Comparison of ENCODE assay signal across 22 cellular contexts in genomic region chr5:179309751-179310320, GRCh38. TPM values are rescaled to one million over a fixed set of nuclear protein-coding genes. Genes with fewer than 3 reads are reported as not detected.
A peak's percentile ranks its signal among the peaks of the same experiment; 100 is the strongest.
DNase-seq lines count a peak whose midpoint lies in the region; ATAC-seq and TF ChIP-seq lines count a peak whose summit lies in the region.
"Had no signal": no experiment of that assay in that cellular context is flagged by ENCODE, and none has a peak within 500 bp of the region (broad histone marks: within the 10 kb centered on the region; RNA-seq: fewer than 3 reads in every experiment).

No MANE protein-coding gene starts in this region.

- H3K27ac ChIP-seq in upper lobe of right lung = no peak overlapping the region

- no peaks in the 10 kb centered on the region for H3K4me1 ChIP-seq in mucosa of descending colon (ENCODE audit: low read depth)
- H3K4me1 ChIP-seq in upper lobe of right lung = peaks cover 6% of the 10 kb centered on the region
- H3K4me1 ChIP-seq: BE2C had no signal

- TF ChIP-seq CTCF in mucosa of descending colon (IDR thresholded peaks at IDR 0.05) (no peak), upper lobe of right lung (IDR thresholded peaks at IDR 0.05) (no peak)

- peaks cover 3% of the 10 kb centered on the region for H3K9me3 ChIP-seq in mucosa of descending colon
- no peaks in the 10 kb centered on the region for H3K9me3 ChIP-seq in upper lobe of right lung
- H3K9me3 ChIP-seq: BE2C had no signal

- H3K4me3 ChIP-seq in mucosa of descending colon (no peak overlapping the region), upper lobe of right lung (no peak overlapping the region)

- no peaks in the 10 kb centered on the region for H3K36me3 ChIP-seq in mucosa of descending colon (ENCODE audit: low read depth)
- no peaks in the 10 kb centered on the region for H3K36me3 ChIP-seq in upper lobe of right lung
- H3K36me3 ChIP-seq: BE2C had no signal

- H3K27me3 ChIP-seq in upper lobe of right lung = no peaks in the 10 kb centered on the region
- H3K27me3 ChIP-seq: BE2C had no signal

- no peak for ATAC-seq in Right ventricle myocardium inferior
- no peak for ATAC-seq in left ventricle myocardium superior
- ATAC-seq in mucosa of descending colon = no peak
- ATAC-seq in upper lobe of right lung = no peak
- ATAC-seq: CD8-positive, alpha-beta T cell; HCT116 had no signal

- DNase-seq in Right ventricle myocardium inferior (ENCODE audit: missing footprints) = peak; percentile 65
- DNase-seq in left ventricle myocardium superior = no peak
- peak; percentile 63 for DNase-seq in cardiac septum (ENCODE audit: low spot score)
- DNase-seq in mucosa of descending colon = peak in 2 of 3 donors; percentile 3 to 35
- DNase-seq in upper lobe of right lung = peak; percentile 52
- no peak for DNase-seq in GDM1 (lab: John Stamatoyannopoulos, UW)
- no peak for DNase-seq in Ammon's horn (ENCODE audit: low spot score)
- DNase-seq in NCI-H2107 treated with DMSO at 0.1 percent for 48 hours (lab: John Stamatoyannopoulos, UW; ENCODE audit: unreplicated experiment) = no peak
- DNase-seq: 8988T; CD8-positive, alpha-beta T cell; GOT3; MM.1S; NCI-H1092; NCI-H1694; NCI-H2081 treated with DMSO at 0.1 percent for 48 hours; NCI-H510A; NCI-H748 treated with DMSO at 0.1 percent for 48 hours; NK-92 treated with Interleukin-12 subunit alpha and Interleukin-12 subunit beta, amount 100 ng/mL, for 24 hours; SIG-M5 had no signal

- intact Hi-C loops in Right ventricle myocardium inferior (cut with DNase I) = no loop called here
- intact Hi-C loops in left ventricle myocardium superior (cut with micrococcal nuclease) = no loop called here
- intact Hi-C loops in cardiac septum (cut with DNase I) = no loop called here
- intact Hi-C loops in mucosa of descending colon (cut with DNase I, micrococcal nuclease) = no loop called here
- intact Hi-C loops in upper lobe of right lung (cut with DNase I) = no loop called here

RNA-seq across cellular contexts. Expression of gene ADAMTS2, which starts 35.4 kb away (rescaled TPM):
- total RNA-seq in Right ventricle myocardium inferior (3.7 TPM), left ventricle myocardium superior (4.3 TPM), cardiac septum (5.9 TPM), mucosa of descending colon (1 to 10 TPM; 1.3 to 9.2 (median 7.3) TPM), upper lobe of right lung (16.4 TPM)
- total RNA-seq: CD8-positive, alpha-beta T cell; OCI-LY7 had no signal

Comparison
In these comparisons a context has a peak if more than half of its experiments do, and no peak if none do; other contexts are left out.
1. DNase-seq: peak in Right ventricle myocardium inferior (single experiment), cardiac septum (single experiment), mucosa of descending colon (2 of 3) and upper lobe of right lung (single experiment); none in left ventricle myocardium superior (single experiment), GDM1 (single experiment), Ammon's horn (single experiment) and NCI-H2107 treated with DMSO at 0.1 percent for 48 hours (single experiment).